In genomic region chr10:117071293-117072050, GRCh38 we compare ENCODE assay signal across 20 cellular contexts.
A peak's percentile ranks its signal among the peaks of the same experiment; 100 is the strongest.
DNase-seq lines count a peak whose midpoint lies in the region; ATAC-seq and TF ChIP-seq lines count a peak whose summit lies in the region.
"Had no signal": no experiment of that assay in that cellular context is flagged by ENCODE, and none has a peak within 500 bp of the region (broad histone marks: within the 10 kb centered on the region; RNA-seq: fewer than 3 reads in every experiment).

No MANE protein-coding gene starts in this region.

- no peaks in the 10 kb centered on the region for H4K20me1 ChIP-seq in PC-9 (ENCODE audit: insufficient read depth)

- H3K4me2 ChIP-seq in PC-9 = peak overlapping the region; percentile 31

- H3K9me3 Mint-ChIP-seq in activated CD4-positive, alpha-beta T cell treated with anti-CD3 and anti-CD28 coated beads, Interleukin-2, amount 10 ng/mL, durations not matched to agents 24 days and 14 days = no peaks in the 10 kb centered on the region
- H3K9me3 Mint-ChIP-seq: CD4-positive, alpha-beta T cell; T-cell had no signal

- H3K4me3 Mint-ChIP-seq in activated CD4-positive, alpha-beta T cell treated with anti-CD3 and anti-CD28 coated beads, Interleukin-2, amount 10 ng/mL, durations not matched to agents 24 days and 14 days = no peak overlapping the region
- H3K4me3 Mint-ChIP-seq: B cell; CD4-positive, alpha-beta T cell; T-cell had no signal

- no TSS peak for BruUV-seq in PC-9 (replicated peaks; lab: Mats Ljungman, UMichigan)

- H2AFZ ChIP-seq in PC-9 = no peak overlapping the region

- H3K9me3 ChIP-seq in PC-9 (ENCODE audit: insufficient read depth, low read depth) (peaks cover 2% of the 10 kb centered on the region; the same call in 1 of the 2 replicates), HAP-1 (no peaks in the 10 kb centered on the region; the same call in 1 of the 2 replicates)
- H3K9me3 ChIP-seq: Caco-2 had no signal

- H3K79me2 ChIP-seq in PC-9 (ENCODE audit: low read depth) = no peaks in the 10 kb centered on the region

- H3K36me3 ChIP-seq in PC-9 (ENCODE audit: low read depth) (no peaks in the 10 kb centered on the region), HAP-1 (replicated peaks) (no peaks in the 10 kb centered on the region)

- intact Hi-C loops in PC-9 (cut with micrococcal nuclease; ENCODE audit: unreplicated experiment) = loop anchor here (5.0 kb wide), 2 partner anchors 124 to 274 kb away; no protein-coding TSS in a partner anchor
- intact Hi-C loops in activated CD4-positive, alpha-beta T cell treated with anti-CD3 and anti-CD28 coated beads, Interleukin-2, amount 10 ng/mL, durations not matched to agents 24 days and 14 days (cut with micrococcal nuclease) = no loop called here

- no peak for ATAC-seq in HG03378 (IDR thresholded peaks at IDR 0.05; ENCODE audit: unreplicated experiment)
- ATAC-seq: GM12878, HepG2, T-cell had no signal

- POLR2A ChIA-PET in PC-9 (lab: Charles Lee; ENCODE audit: unreplicated experiment) = no interaction called here

- H3K27ac Mint-ChIP-seq in activated CD4-positive, alpha-beta T cell treated with anti-CD3 and anti-CD28 coated beads, Interleukin-2, amount 10 ng/mL, durations not matched to agents 24 days and 14 days = no peak overlapping the region
- H3K27ac Mint-ChIP-seq: B cell; CD4-positive, alpha-beta T cell; T-cell had no signal

- no peak overlapping the region for H3K27ac ChIP-seq in PC-9

- TF ChIP-seq CTCF in PC-9 (conservative IDR thresholded peaks at IDR 0.05) (no peak), choroid plexus epithelial cell (conservative IDR thresholded peaks at IDR 0.05; ENCODE audit: low read depth, low read length) (no peak)

- no peaks in the 10 kb centered on the region for H3K27me3 ChIP-seq in PC-9 (ENCODE audit: insufficient read depth, low read depth)
- 0 out of 2 replicates have a peak, but pooled peaks cover 4% of the 10 kb centered on the region for H3K27me3 ChIP-seq in HAP-1 (ENCODE audit: low read depth)

- CTCF ChIA-PET in PC-9 (lab: Charles Lee) = no interaction called here

- H3K9me2 ChIP-seq in PC-9 (ENCODE audit: insufficient read depth) = no peaks in the 10 kb centered on the region

- no peaks in the 10 kb centered on the region for H3K4me1 Mint-ChIP-seq in activated CD4-positive, alpha-beta T cell treated with anti-CD3 and anti-CD28 coated beads, Interleukin-2, amount 10 ng/mL, durations not matched to agents 24 days and 14 days
- H3K4me1 Mint-ChIP-seq: B cell, T-cell had no signal

- no peaks in the 10 kb centered on the region for H3K27me3 Mint-ChIP-seq in activated CD4-positive, alpha-beta T cell treated with anti-CD3 and anti-CD28 coated beads, Interleukin-2, amount 10 ng/mL, durations not matched to agents 24 days and 14 days

- in situ Hi-C loops in HAP-1 (cut with MboI; ENCODE audit: low sequenced_read_pairs) = no loop called here

- DNase-seq in GM03348 (ENCODE audit: low spot score) (peak; percentile 7), PC-9 (peak; percentile 14 to 61), choroid plexus epithelial cell (ENCODE audit: low read depth) (peak; percentile 4), HAP-1 (ENCODE audit: low spot score in 2 of 2) (no peak), 8988T (no peak)
- DNase-seq in activated CD4-positive, alpha-beta T cell treated with anti-CD3 and anti-CD28 coated beads, Interleukin-2, amount 10 ng/mL, durations not matched to agents 24 days and 14 days = no peak
- DNase-seq: Caco-2; CD4-positive, alpha-beta T cell; GF-D8; GOT3; KG1; NCI-H1417 treated with DMSO at 0.1 percent for 48 hours; NCI-H2029; NCI-H526; Right ventricle myocardium superior; T-cell had no signal

- H3K36me3 Mint-ChIP-seq in activated CD4-positive, alpha-beta T cell treated with anti-CD3 and anti-CD28 coated beads, Interleukin-2, amount 10 ng/mL, durations not matched to agents 24 days and 14 days (ENCODE audit: low read depth) = no peaks in the 10 kb centered on the region
- H3K36me3 Mint-ChIP-seq: T-cell had no signal

- H3K4me3 ChIP-seq in PC-9 (no peak overlapping the region), choroid plexus epithelial cell (ENCODE audit: low read depth, low read length) (no peak overlapping the region), HAP-1 (no peak overlapping the region)
- H3K4me3 ChIP-seq: GM12878 had no signal

- H3F3A ChIP-seq in PC-9 (ENCODE audit: insufficient read depth, low read depth) = peaks cover 9% of the 10 kb centered on the region; the same call in 1 of the 2 replicates

- H3K4me1 ChIP-seq in PC-9 (replicated peaks; ENCODE audit: insufficient read depth) = peaks cover 8% of the 10 kb centered on the region; the same call in 1 of the 2 replicates
- no peaks in the 10 kb centered on the region for H3K4me1 ChIP-seq in HAP-1
- H3K4me1 ChIP-seq: Caco-2 had no signal

Comparison
In these comparisons a context has a peak if more than half of its experiments do, and no peak if none do; other contexts are left out.
1. DNase-seq: peak in GM03348 (single experiment), PC-9 (2 of 2) and choroid plexus epithelial cell (single experiment); none in activated CD4-positive, alpha-beta T cell treated with anti-CD3 and anti-CD28 coated beads, Interleukin-2, amount 10 ng/mL, durations not matched to agents 24 days and 14 days (single experiment), HAP-1 (0 of 2) and 8988T (single experiment).